ENCODE assay signal across 21 cellular contexts in the genomic region with DNA sequence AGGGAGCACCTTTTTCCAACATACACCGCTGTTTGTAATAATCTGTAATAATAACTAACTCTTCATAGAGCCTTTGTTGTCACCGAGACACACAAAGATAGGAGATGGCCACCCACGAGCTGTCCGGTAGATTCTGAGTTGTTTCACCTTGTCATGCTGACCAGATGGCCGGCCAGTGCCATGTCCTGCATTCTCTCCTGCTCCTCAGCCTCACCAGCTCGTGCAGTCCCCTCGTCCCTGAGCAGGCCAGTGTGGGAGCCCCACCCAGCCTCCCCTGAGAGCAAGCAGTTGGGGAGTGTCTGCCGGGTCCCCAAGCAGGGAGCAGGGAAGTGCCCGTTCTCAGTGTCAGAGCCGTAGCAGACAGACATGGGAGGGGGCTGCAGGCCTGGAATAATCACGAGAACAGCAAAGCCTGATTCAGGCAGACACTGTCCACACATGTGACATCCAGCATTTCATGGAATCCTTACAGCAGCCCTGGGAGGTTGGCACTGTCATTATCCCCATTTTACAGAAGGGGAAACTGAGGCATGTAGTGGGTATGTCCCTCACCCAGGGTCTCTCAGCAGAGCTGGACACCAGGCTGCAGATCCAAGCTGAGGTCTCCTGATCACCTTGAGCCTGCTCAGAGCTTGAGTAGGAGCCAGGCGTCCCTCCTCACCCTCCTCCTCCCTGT.
DNase-seq lines count a peak whose midpoint lies in the region; ATAC-seq and TF ChIP-seq lines count a peak whose summit lies in the region.
"Had no signal": no experiment of that assay in that cellular context is flagged by ENCODE, and none has a peak within 500 bp of the region (broad histone marks: within the 10 kb centered on the region; RNA-seq: fewer than 3 reads in every experiment).

No MANE protein-coding gene starts in this region.

- H3K9me3 ChIP-seq in Peyer's patch, result no peaks in the 10 kb centered on the region
- H3K9me3 ChIP-seq in right lobe of liver, result no peaks in the 10 kb centered on the region
- H3K9me3 ChIP-seq: left lung had no signal

- ATAC-seq in right lobe of liver (no peak), HG03039 (IDR thresholded peaks at IDR 0.05; ENCODE audit: unreplicated experiment) (no peak)
- ATAC-seq: activated CD8-positive, alpha-beta memory T cell treated with anti-CD3 and anti-CD28 coated beads, Interleukin-2, amount 10 ng/mL, durations not matched to agents 7 days and 5 days; activated T-cell treated with anti-CD3 and anti-CD28 coated beads, Interleukin-2, amount 50 U/mL, for 72 hours had no signal

- H3K27ac ChIP-seq in Peyer's patch, result peak overlapping the region in 3 of 4 donors; percentile 36 to 75 (median 66)
- peak overlapping the region; percentile 97 for H3K27ac ChIP-seq in cingulate gyrus (ENCODE audit: low read depth, low read length)
- peak overlapping the region; percentile 29 to 91 (median 74) for H3K27ac ChIP-seq in right lobe of liver
- H3K27ac ChIP-seq in substantia nigra (ENCODE audit: low read depth, low read length, poor library complexity, severe bottlenecking), result peak overlapping the region; percentile 93
- H3K27ac ChIP-seq: C4-2B, epithelial cell of prostate, left lung, VCaP had no signal

- TF ChIP-seq POLR2A in Peyer's patch (IDR thresholded peaks at IDR 0.05) (no peak), right lobe of liver (IDR thresholded peaks at IDR 0.05) (no peak)

- no peaks in the 10 kb centered on the region for H3K36me3 ChIP-seq in Peyer's patch
- no peaks in the 10 kb centered on the region for H3K36me3 ChIP-seq in right lobe of liver
- H3K36me3 ChIP-seq: left lung had no signal

- H3K4me3 ChIP-seq in Peyer's patch (no peak overlapping the region), right lobe of liver (no peak overlapping the region)
- H3K4me3 ChIP-seq: left lung had no signal

- WGBS in right lobe of liver (ENCODE audit: insufficient coverage, low coverage, low lambda C conversion rate, missing lambda C conversion rate), result 54% methylated on average over 7 of the region's 12 CpGs

- H3K4me1 ChIP-seq in Peyer's patch, result peaks cover 0 to 24% (median 0%) of the 10 kb centered on the region in 4 donors
- peaks cover 0 to 78% (median 34%) of the 10 kb centered on the region in 4 donors for H3K4me1 ChIP-seq in right lobe of liver

- no peak for TF ChIP-seq CTCF in Peyer's patch (IDR thresholded peaks at IDR 0.05)
- TF ChIP-seq CTCF in right lobe of liver (IDR thresholded peaks at IDR 0.05), result no peak

- DNase-seq in Peyer's patch (no peak), right lobe of liver (no peak), substantia nigra (lab: John Stamatoyannopoulos, UW) (peak in 1 of 49 donors; percentile 39), NCI-H1048 (lab: John Stamatoyannopoulos, UW) (no peak)
- DNase-seq in activated CD4-positive, CD25-positive, alpha-beta regulatory T cell (lab: John Stamatoyannopoulos, UW), result no peak
- DNase-seq: activated CD4-positive, alpha-beta T cell treated with anti-CD3 and anti-CD28 coated beads, Interleukin-2, amount 50 U/mL, for 1 hour; activated CD8-positive, alpha-beta memory T cell treated with anti-CD3 and anti-CD28 coated beads, Interleukin-2, amount 10 ng/mL, durations not matched to agents 7 days and 5 days; activated naive CD4-positive, alpha-beta T cell treated with anti-CD3 and anti-CD28 coated beads, Interleukin-2, amount 10 ng/mL, durations not matched to agents 7 days and 5 days; activated T-cell treated with anti-CD3 and anti-CD28 coated beads, Interleukin-2, amount 50 U/mL, for 72 hours; central memory CD4-positive, alpha-beta T cell; effector CD4-positive, alpha-beta T cell; NCI-H1694 treated with DMSO at 0.1 percent for 48 hours; NCI-H2171; NCI-H524; stimulated activated CD8-positive, alpha-beta memory T cell treated with anti-CD3 and anti-CD28 coated beads, Interleukin-4, amount 100 ng/mL, for 48 hours had no signal

- H3K27me3 ChIP-seq in Peyer's patch (no peaks in the 10 kb centered on the region), right lobe of liver (no peaks in the 10 kb centered on the region)
- H3K27me3 ChIP-seq: left lung had no signal

- intact Hi-C loops in right lobe of liver (cut with DNase I), result no loop called here
